Comparison of ENCODE assay signal across 16 cellular contexts in genomic region chr9:125524522-125524921, GRCh38.
DNase-seq lines count a peak whose midpoint lies in the region; ATAC-seq and TF ChIP-seq lines count a peak whose summit lies in the region.
"Had no signal": no experiment of that assay in that cellular context is flagged by ENCODE, and none has a peak within 500 bp of the region (broad histone marks: within the 10 kb centered on the region; RNA-seq: fewer than 3 reads in every experiment).

No MANE protein-coding gene starts in this region.

- no peaks in the 10 kb centered on the region for H3K9me3 ChIP-seq in iPS-20b (ENCODE audit: insufficient read depth, low read depth, low read length)
- H3K9me3 ChIP-seq: tibial artery had no signal

- H3K9me3 Mint-ChIP-seq in activated T-cell treated with anti-CD3 and anti-CD28 coated beads, Interleukin-2, amount 50 U/mL, for 24 hours, result no peaks in the 10 kb centered on the region
- H3K9me3 Mint-ChIP-seq in stimulated activated effector memory CD8-positive, alpha-beta T cell treated with anti-CD3 and anti-CD28 coated beads, Interleukin-12 subunit alpha, Interleukin-12 subunit beta, amount 100 ng/mL, for 72 hours, result no peaks in the 10 kb centered on the region
- H3K9me3 Mint-ChIP-seq in activated T-helper 2 cell treated with anti-CD3 and anti-CD28 coated beads, Interferon-gamma antibody, Interleukin-2, Interleukin-4, amounts not matched to agents 10 μg/mL and 5 μg/mL and 100 μg/mL, durations not matched to agents 14 hours and 24 hours and 36 hours, result no peaks in the 10 kb centered on the region
- H3K9me3 Mint-ChIP-seq: CD4-positive, alpha-beta T cell had no signal

- H3K27me3 ChIP-seq in iPS-20b (ENCODE audit: insufficient read depth, low read length), result no peaks in the 10 kb centered on the region
- H3K27me3 ChIP-seq: tibial artery had no signal

- in situ Hi-C loops in astrocyte of the spinal cord (cut with HindIII; ENCODE audit: low sequenced_read_pairs), result no loop called here

- H3K4me3 ChIP-seq in astrocyte of the spinal cord (ENCODE audit: low read depth, low read length), result no peak overlapping the region
- H3K4me3 ChIP-seq in iPS-20b (ENCODE audit: low read length), result peak overlapping the region; percentile 20; the same call in 1 of the 2 replicates
- H3K4me3 ChIP-seq: tibial artery had no signal

- H3K4me1 ChIP-seq in iPS-20b (ENCODE audit: insufficient read depth, low read length), result peaks cover 20% of the 10 kb centered on the region
- H3K4me1 ChIP-seq: tibial artery had no signal

- peak overlapping the region; percentile 46; the same call in 1 of the 2 replicates for H3K9ac ChIP-seq in iPS-20b (ENCODE audit: low read depth, low read length)

- TF ChIP-seq CTCF in astrocyte of the spinal cord (IDR thresholded peaks at IDR 0.05; ENCODE audit: low read depth, low read length), result no peak

- H3K27ac Mint-ChIP-seq in activated T-cell treated with anti-CD3 and anti-CD28 coated beads, Interleukin-2, amount 50 U/mL, for 24 hours, result peak overlapping the region; percentile 75
- peak overlapping the region; percentile 18 for H3K27ac Mint-ChIP-seq in stimulated activated effector memory CD8-positive, alpha-beta T cell treated with anti-CD3 and anti-CD28 coated beads, Interleukin-12 subunit alpha, Interleukin-12 subunit beta, amount 100 ng/mL, for 72 hours
- H3K27ac Mint-ChIP-seq in activated T-helper 2 cell treated with anti-CD3 and anti-CD28 coated beads, Interferon-gamma antibody, Interleukin-2, Interleukin-4, amounts not matched to agents 10 μg/mL and 5 μg/mL and 100 μg/mL, durations not matched to agents 14 hours and 24 hours and 36 hours, result no peak overlapping the region

- intact Hi-C loops in activated T-helper 2 cell treated with anti-CD3 and anti-CD28 coated beads, Interferon-gamma antibody, Interleukin-2, Interleukin-4, amounts not matched to agents 10 μg/mL and 5 μg/mL and 100 μg/mL, durations not matched to agents 14 hours and 24 hours and 36 hours (cut with micrococcal nuclease), result loop anchor here (5.0 to 10.0 kb wide), 2 partner anchors 330 to 993 kb away; no protein-coding TSS in a partner anchor

- H3K27ac ChIP-seq in iPS-20b (ENCODE audit: low read length), result peak overlapping the region; percentile 82
- H3K27ac ChIP-seq: tibial artery had no signal

- peaks cover 77% of the 10 kb centered on the region for H3K4me1 Mint-ChIP-seq in activated T-cell treated with anti-CD3 and anti-CD28 coated beads, Interleukin-2, amount 50 U/mL, for 24 hours (ENCODE audit: low read depth)
- H3K4me1 Mint-ChIP-seq in stimulated activated effector memory CD8-positive, alpha-beta T cell treated with anti-CD3 and anti-CD28 coated beads, Interleukin-12 subunit alpha, Interleukin-12 subunit beta, amount 100 ng/mL, for 72 hours, result peaks cover 51% of the 10 kb centered on the region
- peaks cover 65% of the 10 kb centered on the region for H3K4me1 Mint-ChIP-seq in activated T-helper 2 cell treated with anti-CD3 and anti-CD28 coated beads, Interferon-gamma antibody, Interleukin-2, Interleukin-4, amounts not matched to agents 10 μg/mL and 5 μg/mL and 100 μg/mL, durations not matched to agents 14 hours and 24 hours and 36 hours (ENCODE audit: low read depth)

- DNase-seq in activated T-cell treated with anti-CD3 and anti-CD28 coated beads, Interleukin-2, amount 50 U/mL, for 24 hours, result no peak
- DNase-seq in activated T-cell treated with anti-CD3 and anti-CD28 coated beads, Interleukin-2, amount 50 U/mL, for 48 hours, result no peak
- DNase-seq in astrocyte of the spinal cord (ENCODE audit: low read depth, low spot score) (peak; percentile 48), NCI-H526 (lab: John Stamatoyannopoulos, UW) (no peak)
- no peak for DNase-seq in stimulated activated effector memory CD8-positive, alpha-beta T cell treated with anti-CD3 and anti-CD28 coated beads, Interleukin-12 subunit alpha, Interleukin-12 subunit beta, amount 100 ng/mL, for 72 hours (ENCODE audit: low spot score in 2 of 2)
- DNase-seq in activated T-helper 2 cell treated with anti-CD3 and anti-CD28 coated beads, Interferon-gamma antibody, Interleukin-2, Interleukin-4, amounts not matched to agents 10 μg/mL and 5 μg/mL and 100 μg/mL, durations not matched to agents 14 hours and 24 hours and 36 hours (ENCODE audit: low spot score), result no peak
- DNase-seq: 8988T; activated gamma-delta T cell; CD4-positive, alpha-beta T cell; GF-D8; NCI-H2171; stimulated activated CD4-positive, alpha-beta T cell treated with anti-CD3 and anti-CD28 coated beads, Interleukin-1b, Interleukin-23, amount 100 ng/mL, for 48 hours; tibial artery had no signal

- H3K36me3 Mint-ChIP-seq in activated T-cell treated with anti-CD3 and anti-CD28 coated beads, Interleukin-2, amount 50 U/mL, for 24 hours (ENCODE audit: low read depth), result peaks cover 39% of the 10 kb centered on the region
- H3K36me3 Mint-ChIP-seq in stimulated activated effector memory CD8-positive, alpha-beta T cell treated with anti-CD3 and anti-CD28 coated beads, Interleukin-12 subunit alpha, Interleukin-12 subunit beta, amount 100 ng/mL, for 72 hours, result peaks cover 14% of the 10 kb centered on the region
- peaks cover 34% of the 10 kb centered on the region for H3K36me3 Mint-ChIP-seq in activated T-helper 2 cell treated with anti-CD3 and anti-CD28 coated beads, Interferon-gamma antibody, Interleukin-2, Interleukin-4, amounts not matched to agents 10 μg/mL and 5 μg/mL and 100 μg/mL, durations not matched to agents 14 hours and 24 hours and 36 hours (ENCODE audit: low read depth)

- H3K36me3 ChIP-seq in iPS-20b (ENCODE audit: insufficient read depth, low read depth, low read length), result no peaks in the 10 kb centered on the region
- H3K36me3 ChIP-seq: tibial artery had no signal

- H3K4me3 Mint-ChIP-seq in activated T-cell treated with anti-CD3 and anti-CD28 coated beads, Interleukin-2, amount 50 U/mL, for 24 hours, result no peak overlapping the region
- no peak overlapping the region for H3K4me3 Mint-ChIP-seq in stimulated activated effector memory CD8-positive, alpha-beta T cell treated with anti-CD3 and anti-CD28 coated beads, Interleukin-12 subunit alpha, Interleukin-12 subunit beta, amount 100 ng/mL, for 72 hours
- H3K4me3 Mint-ChIP-seq in activated T-helper 2 cell treated with anti-CD3 and anti-CD28 coated beads, Interferon-gamma antibody, Interleukin-2, Interleukin-4, amounts not matched to agents 10 μg/mL and 5 μg/mL and 100 μg/mL, durations not matched to agents 14 hours and 24 hours and 36 hours (ENCODE audit: low read depth), result no peak overlapping the region
- H3K4me3 Mint-ChIP-seq: CD4-positive, alpha-beta T cell had no signal

- no peak for ATAC-seq in stimulated activated effector memory CD8-positive, alpha-beta T cell treated with anti-CD3 and anti-CD28 coated beads, Interleukin-12 subunit alpha, Interleukin-12 subunit beta, amount 100 ng/mL, for 72 hours
- no peak for ATAC-seq in HG03432 (IDR thresholded peaks at IDR 0.05; ENCODE audit: unreplicated experiment)
- ATAC-seq: left lobe of liver had no signal

- H3K27me3 Mint-ChIP-seq in activated T-cell treated with anti-CD3 and anti-CD28 coated beads, Interleukin-2, amount 50 U/mL, for 24 hours, result no peaks in the 10 kb centered on the region
- H3K27me3 Mint-ChIP-seq in activated T-helper 2 cell treated with anti-CD3 and anti-CD28 coated beads, Interferon-gamma antibody, Interleukin-2, Interleukin-4, amounts not matched to agents 10 μg/mL and 5 μg/mL and 100 μg/mL, durations not matched to agents 14 hours and 24 hours and 36 hours (ENCODE audit: low read depth), result no peaks in the 10 kb centered on the region
- H3K27me3 Mint-ChIP-seq: CD4-positive, alpha-beta T cell had no signal
